ENCODE assay signal across 20 cellular contexts in genomic region chr1:20417581-20417980, GRCh38.
DNase-seq lines count a peak whose midpoint lies in the region; ATAC-seq and TF ChIP-seq lines count a peak whose summit lies in the region.
"Had no signal": no experiment of that assay in that cellular context is flagged by ENCODE, and none has a peak within 500 bp of the region (broad histone marks: within the 10 kb centered on the region; RNA-seq: fewer than 3 reads in every experiment).

No MANE protein-coding gene starts in this region.

- H3K27me3 ChIP-seq in Karpas-422 (ENCODE audit: low read length): no peaks in the 10 kb centered on the region; the same call in 1 of the 2 replicates
- peaks cover 0 to 24% (median 10%) of the 10 kb centered on the region in 7 donors for H3K27me3 ChIP-seq in heart right ventricle
- peaks cover 0 to 16% (median 1%) of the 10 kb centered on the region in 3 donors for H3K27me3 ChIP-seq in psoas muscle (ENCODE audit: insufficient read depth in 3 of 3, low read length in 2 of 3)
- H3K27me3 ChIP-seq: BLaER1 had no signal

- no peaks in the 10 kb centered on the region for H3K4me1 Mint-ChIP-seq in type B pancreatic cell (ENCODE audit: unreplicated experiment)
- peaks cover 5% of the 10 kb centered on the region for H3K4me1 Mint-ChIP-seq in activated T-helper 1 cell treated with anti-CD3 and anti-CD28 coated beads, Interleukin-12 subunit alpha, Interleukin-12 subunit beta, Interleukin-2, Interleukin-4 antibody, amounts not matched to agents 30 ng/mL and 10 ng/mL and 1 ng/mL, durations not matched to agents 14 hours and 24 hours and 36 hours (ENCODE audit: low read depth)
- H3K4me1 Mint-ChIP-seq: CD4-positive, CD25-positive, alpha-beta regulatory T cell; H9 had no signal

- H2AFZ ChIP-seq in Karpas-422 (ENCODE audit: low read length): peak overlapping the region; percentile 2; the same call in 1 of the 2 replicates
- H2AFZ ChIP-seq: GM23248 had no signal

- 81 to 86% methylated on average over 8 of the region's 8 CpGs for WGBS in heart right ventricle, 2 donors
- 87 to 91% (median 87%) methylated on average over 8 of the region's 8 CpGs for WGBS in psoas muscle, 3 donors

- H4K20me1 ChIP-seq in Karpas-422 (ENCODE audit: insufficient read depth, low read depth, low read length): no peaks in the 10 kb centered on the region
- H4K20me1 ChIP-seq: BLaER1 had no signal

- intact Hi-C loops in activated T-helper 1 cell treated with anti-CD3 and anti-CD28 coated beads, Interleukin-12 subunit alpha, Interleukin-12 subunit beta, Interleukin-2, Interleukin-4 antibody, amounts not matched to agents 30 ng/mL and 10 ng/mL and 1 ng/mL, durations not matched to agents 14 hours and 24 hours and 36 hours (cut with micrococcal nuclease): no loop called here
- intact Hi-C loops in heart right ventricle (cut with DNase I): no loop called here
- intact Hi-C loops in psoas muscle (cut with DNase I): no loop called here

- ATAC-seq in left lobe of liver: no peak
- no peak for ATAC-seq in HG03135 (IDR thresholded peaks at IDR 0.05; ENCODE audit: unreplicated experiment)
- ATAC-seq in heart right ventricle: no peak
- no peak for ATAC-seq in psoas muscle
- ATAC-seq: CD8-positive, alpha-beta T cell; HCT116 had no signal

- H3K9ac ChIP-seq in Karpas-422 (ENCODE audit: low read length): no peak overlapping the region
- H3K9ac ChIP-seq: BLaER1, GM23248 had no signal

- no peaks in the 10 kb centered on the region; the same call in 1 of the 2 replicates for H3K9me3 ChIP-seq in Karpas-422 (ENCODE audit: low read length)
- peaks cover 0 to 13% (median 5%) of the 10 kb centered on the region in 11 donors for H3K9me3 ChIP-seq in heart right ventricle
- no peaks in the 10 kb centered on the region for H3K9me3 ChIP-seq in psoas muscle

- no peak overlapping the region for H3K27ac ChIP-seq in Karpas-422 (ENCODE audit: low read length)
- no peak overlapping the region for H3K27ac ChIP-seq in coronary artery
- H3K27ac ChIP-seq in heart right ventricle: no peak overlapping the region
- no peak overlapping the region for H3K27ac ChIP-seq in psoas muscle
- H3K27ac ChIP-seq: 22Rv1, BLaER1, C4-2B, GM23248 had no signal

- no peak overlapping the region for H3K27ac Mint-ChIP-seq in type B pancreatic cell
- H3K27ac Mint-ChIP-seq in activated T-helper 1 cell treated with anti-CD3 and anti-CD28 coated beads, Interleukin-12 subunit alpha, Interleukin-12 subunit beta, Interleukin-2, Interleukin-4 antibody, amounts not matched to agents 30 ng/mL and 10 ng/mL and 1 ng/mL, durations not matched to agents 14 hours and 24 hours and 36 hours: no peak overlapping the region
- H3K27ac Mint-ChIP-seq: B cell; CD4-positive, CD25-positive, alpha-beta regulatory T cell; CD8-positive, alpha-beta T cell; H9 had no signal

- H3K4me1 ChIP-seq in Karpas-422 (ENCODE audit: low read length): peaks cover 33% of the 10 kb centered on the region
- no peaks in the 10 kb centered on the region for H3K4me1 ChIP-seq in heart right ventricle
- H3K4me1 ChIP-seq in psoas muscle: no peaks in the 10 kb centered on the region
- H3K4me1 ChIP-seq: BLaER1, Caco-2 had no signal

- no peaks in the 10 kb centered on the region for H3K9me2 ChIP-seq in Karpas-422 (replicated peaks; ENCODE audit: insufficient read depth, low read length)

- H3K9me3 Mint-ChIP-seq in type B pancreatic cell: peaks cover under 1% of the 10 kb centered on the region
- H3K9me3 Mint-ChIP-seq in activated T-helper 1 cell treated with anti-CD3 and anti-CD28 coated beads, Interleukin-12 subunit alpha, Interleukin-12 subunit beta, Interleukin-2, Interleukin-4 antibody, amounts not matched to agents 30 ng/mL and 10 ng/mL and 1 ng/mL, durations not matched to agents 14 hours and 24 hours and 36 hours: peaks cover 3% of the 10 kb centered on the region

- H3K36me3 ChIP-seq in Karpas-422 (ENCODE audit: insufficient read depth, low read length) (no peaks in the 10 kb centered on the region), heart right ventricle (no peaks in the 10 kb centered on the region), psoas muscle (ENCODE audit: insufficient read depth in 1 of 2, low read depth in 1 of 2) (no peaks in the 10 kb centered on the region)
- H3K36me3 ChIP-seq: BLaER1 had no signal

- TF ChIP-seq CTCF in coronary artery (IDR thresholded peaks at IDR 0.05) (no peak), type B pancreatic cell (conservative IDR thresholded peaks at IDR 0.05) (no peak), heart right ventricle (IDR thresholded peaks at IDR 0.05) (no peak), psoas muscle (IDR thresholded peaks at IDR 0.05) (no peak)

- DNase-seq in Karpas-422: no peak
- DNase-seq in coronary artery (ENCODE audit: low spot score): peak; percentile 52
- DNase-seq in left lobe of liver (ENCODE audit: low spot score): peak; percentile 30
- DNase-seq in type B pancreatic cell (ENCODE audit: extremely low spot score, unreplicated experiment): peak; percentile 62
- DNase-seq in activated T-helper 1 cell treated with anti-CD3 and anti-CD28 coated beads, Interleukin-12 subunit alpha, Interleukin-12 subunit beta, Interleukin-2, Interleukin-4 antibody, amounts not matched to agents 30 ng/mL and 10 ng/mL and 1 ng/mL, durations not matched to agents 14 hours and 24 hours and 36 hours (ENCODE audit: low spot score): no peak
- no peak for DNase-seq in heart right ventricle
- no peak for DNase-seq in psoas muscle
- DNase-seq: Caco-2; CD4-positive, CD25-positive, alpha-beta regulatory T cell; CD8-positive, alpha-beta T cell; DMS153; DND-41; GM23248; H9 had no signal

- peaks cover 44% of the 10 kb centered on the region for H3K27me3 Mint-ChIP-seq in type B pancreatic cell
- peaks cover 8% of the 10 kb centered on the region for H3K27me3 Mint-ChIP-seq in activated T-helper 1 cell treated with anti-CD3 and anti-CD28 coated beads, Interleukin-12 subunit alpha, Interleukin-12 subunit beta, Interleukin-2, Interleukin-4 antibody, amounts not matched to agents 30 ng/mL and 10 ng/mL and 1 ng/mL, durations not matched to agents 14 hours and 24 hours and 36 hours (ENCODE audit: insufficient read depth)

- H3K36me3 Mint-ChIP-seq in type B pancreatic cell: no peaks in the 10 kb centered on the region
- H3K36me3 Mint-ChIP-seq in activated T-helper 1 cell treated with anti-CD3 and anti-CD28 coated beads, Interleukin-12 subunit alpha, Interleukin-12 subunit beta, Interleukin-2, Interleukin-4 antibody, amounts not matched to agents 30 ng/mL and 10 ng/mL and 1 ng/mL, durations not matched to agents 14 hours and 24 hours and 36 hours (ENCODE audit: low read depth): no peaks in the 10 kb centered on the region
- H3K36me3 Mint-ChIP-seq: CD4-positive, CD25-positive, alpha-beta regulatory T cell; CD8-positive, alpha-beta T cell had no signal

- H3K4me3 Mint-ChIP-seq in type B pancreatic cell: no peak overlapping the region
- H3K4me3 Mint-ChIP-seq in activated T-helper 1 cell treated with anti-CD3 and anti-CD28 coated beads, Interleukin-12 subunit alpha, Interleukin-12 subunit beta, Interleukin-2, Interleukin-4 antibody, amounts not matched to agents 30 ng/mL and 10 ng/mL and 1 ng/mL, durations not matched to agents 14 hours and 24 hours and 36 hours: no peak overlapping the region
- H3K4me3 Mint-ChIP-seq: B cell; CD4-positive, CD25-positive, alpha-beta regulatory T cell; CD8-positive, alpha-beta T cell; H9 had no signal

- H3K4me3 ChIP-seq in Karpas-422 (ENCODE audit: low read length) (no peak overlapping the region), coronary artery (no peak overlapping the region), heart right ventricle (no peak overlapping the region), psoas muscle (no peak overlapping the region)
- H3K4me3 ChIP-seq: BLaER1, GM23248 had no signal

- no peaks in the 10 kb centered on the region for H3K79me2 ChIP-seq in Karpas-422 (ENCODE audit: low read length)

- peak overlapping the region; percentile 29 for H3K4me2 ChIP-seq in Karpas-422 (ENCODE audit: low read depth, low read length, poor library complexity, severe bottlenecking)
- H3K4me2 ChIP-seq: BLaER1 had no signal

Comparison
In these comparisons a context has a peak if more than half of its experiments do, and no peak if none do; other contexts are left out.
1. DNase-seq: peak in coronary artery (single experiment), left lobe of liver (single experiment) and type B pancreatic cell (single experiment); none in Karpas-422 (single experiment), activated T-helper 1 cell treated with anti-CD3 and anti-CD28 coated beads, Interleukin-12 subunit alpha, Interleukin-12 subunit beta, Interleukin-2, Interleukin-4 antibody, amounts not matched to agents 30 ng/mL and 10 ng/mL and 1 ng/mL, durations not matched to agents 14 hours and 24 hours and 36 hours (single experiment), heart right ventricle (0 of 2) and psoas muscle (0 of 2).